In the genomic region with DNA sequence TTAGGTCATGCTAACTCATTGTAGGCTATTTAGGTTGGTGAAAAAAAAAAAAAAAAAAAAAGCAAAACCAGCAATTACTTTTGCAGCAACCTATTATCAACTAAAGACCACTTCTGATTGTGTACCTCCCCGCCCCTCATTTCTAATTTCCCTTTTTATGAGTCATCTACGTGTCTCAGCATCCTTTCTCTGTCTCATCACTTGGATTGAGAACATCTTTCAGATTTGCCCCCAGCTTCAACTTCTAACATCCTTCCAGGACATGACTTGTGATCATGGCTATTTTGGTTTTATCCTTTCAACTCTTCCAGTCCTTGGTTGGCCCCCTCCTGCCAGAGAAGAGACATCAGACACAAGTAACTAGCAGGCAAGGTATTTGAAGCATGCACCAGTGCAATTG, we compare ENCODE assay signal across 24 cellular contexts.
"Had no signal": no experiment of that assay in that cellular context is flagged by ENCODE, and none has a peak within 500 bp of the region (broad histone marks: within the 10 kb centered on the region; RNA-seq: fewer than 3 reads in every experiment).

No MANE protein-coding gene starts in this region.

- H3K4me1 ChIP-seq: left lung, lower lobe of right lung, parathyroid adenoma, psoas muscle, right atrium auricular region, right lobe of liver, tibial nerve, uterus had no signal

- H3K4me3 ChIP-seq: left lung, lower lobe of right lung, psoas muscle, right atrium auricular region, right lobe of liver, smooth muscle cell, tibial nerve, uterus had no signal

- FAIRE-seq: islet of Langerhans, kidney had no signal

- H3K9me3 ChIP-seq: psoas muscle had no signal

- H3K27ac ChIP-seq: left lung, lower lobe of right lung, parathyroid adenoma, psoas muscle, right atrium auricular region, right lobe of liver, tibial nerve, uterus had no signal

- H3K36me3 ChIP-seq: left lung, lower lobe of right lung, right atrium auricular region, right lobe of liver, tibial nerve, uterus had no signal

- DNase-seq: kidney; left colon; left lung; lower lobe of right lung; mammary epithelial cell; mesenchymal stem cell; naive thymus-derived CD8-positive, alpha-beta T cell; nucleus accumbens; psoas muscle; right lobe of liver; stimulated activated CD4-positive, alpha-beta T cell treated with anti-CD3 and anti-CD28 coated beads, Interleukin-1b, Interleukin-23, amount 100 ng/mL, for 48 hours; stimulated activated CD4-positive, alpha-beta T cell treated with anti-CD3 and anti-CD28 coated beads, Interleukin-2, amount 100 ng/mL, for 48 hours; stimulated activated CD4-positive, alpha-beta T cell treated with anti-CD3 and anti-CD28 coated beads, Interleukin-4, amount 100 ng/mL, for 4 hours; stimulated activated CD8-positive, alpha-beta memory T cell treated with anti-CD3 and anti-CD28 coated beads, Interleukin-4, amount 100 ng/mL, for 48 hours; stimulated activated naive CD4-positive, alpha-beta T cell treated with Interleukin-2 at 50 U/mL for 16 hours; stimulated activated naive CD8-positive, alpha-beta T cell treated with anti-CD3 and anti-CD28 coated beads, Interleukin-15, amount 100 ng/mL, for 72 hours; substantia nigra; uterus had no signal

- ATAC-seq: left colon; left lung; lower lobe of right lung; naive thymus-derived CD8-positive, alpha-beta T cell; psoas muscle; right lobe of liver; stimulated activated memory B cell treated with anti-CD40 and anti-IgM and Interleukin-4, amounts not matched to agents 10 μg/mL and 1 μg/mL and 100 μg/mL, for 72 hours; stimulated activated naive CD8-positive, alpha-beta T cell treated with anti-CD3 and anti-CD28 coated beads, Interleukin-15, amount 100 ng/mL, for 72 hours had no signal

- H3K27me3 ChIP-seq: left lung, right atrium auricular region, right lobe of liver, tibial nerve, uterus had no signal
